1 cellular context compared by ENCODE assay signal in genomic region chr1:167826127-167826526, GRCh38.
TF ChIP-seq lines count a peak whose summit lies in the region.

No MANE protein-coding gene starts in this region.

TF ChIP-seq in K562, 482 proteins besides CTCF, POLR2A, EP300 and RAD21 (continued from another document and continues in another):
- no peak for TF ChIP-seq CREB3L1 (IDR thresholded peaks at IDR 0.05; ENCODE audit: borderline replicate concordance, low read depth)
- TF ChIP-seq MTF1 (CRISPR knock-in tag; IDR thresholded peaks at IDR 0.05; ENCODE audit: borderline replicate concordance), result no peak
- TF ChIP-seq ZBTB1 (CRISPR knock-in tag; IDR thresholded peaks at IDR 0.05; ENCODE audit: borderline replicate concordance, low read depth), result no peak
- peak; percentile 42; the same call in 1 of the 2 replicates for TF ChIP-seq PYGO2 (tag; IDR thresholded peaks at IDR 0.05)
- no peak for TF ChIP-seq ZNF316 (IDR thresholded peaks at IDR 0.05)
- TF ChIP-seq, protein P1, sequence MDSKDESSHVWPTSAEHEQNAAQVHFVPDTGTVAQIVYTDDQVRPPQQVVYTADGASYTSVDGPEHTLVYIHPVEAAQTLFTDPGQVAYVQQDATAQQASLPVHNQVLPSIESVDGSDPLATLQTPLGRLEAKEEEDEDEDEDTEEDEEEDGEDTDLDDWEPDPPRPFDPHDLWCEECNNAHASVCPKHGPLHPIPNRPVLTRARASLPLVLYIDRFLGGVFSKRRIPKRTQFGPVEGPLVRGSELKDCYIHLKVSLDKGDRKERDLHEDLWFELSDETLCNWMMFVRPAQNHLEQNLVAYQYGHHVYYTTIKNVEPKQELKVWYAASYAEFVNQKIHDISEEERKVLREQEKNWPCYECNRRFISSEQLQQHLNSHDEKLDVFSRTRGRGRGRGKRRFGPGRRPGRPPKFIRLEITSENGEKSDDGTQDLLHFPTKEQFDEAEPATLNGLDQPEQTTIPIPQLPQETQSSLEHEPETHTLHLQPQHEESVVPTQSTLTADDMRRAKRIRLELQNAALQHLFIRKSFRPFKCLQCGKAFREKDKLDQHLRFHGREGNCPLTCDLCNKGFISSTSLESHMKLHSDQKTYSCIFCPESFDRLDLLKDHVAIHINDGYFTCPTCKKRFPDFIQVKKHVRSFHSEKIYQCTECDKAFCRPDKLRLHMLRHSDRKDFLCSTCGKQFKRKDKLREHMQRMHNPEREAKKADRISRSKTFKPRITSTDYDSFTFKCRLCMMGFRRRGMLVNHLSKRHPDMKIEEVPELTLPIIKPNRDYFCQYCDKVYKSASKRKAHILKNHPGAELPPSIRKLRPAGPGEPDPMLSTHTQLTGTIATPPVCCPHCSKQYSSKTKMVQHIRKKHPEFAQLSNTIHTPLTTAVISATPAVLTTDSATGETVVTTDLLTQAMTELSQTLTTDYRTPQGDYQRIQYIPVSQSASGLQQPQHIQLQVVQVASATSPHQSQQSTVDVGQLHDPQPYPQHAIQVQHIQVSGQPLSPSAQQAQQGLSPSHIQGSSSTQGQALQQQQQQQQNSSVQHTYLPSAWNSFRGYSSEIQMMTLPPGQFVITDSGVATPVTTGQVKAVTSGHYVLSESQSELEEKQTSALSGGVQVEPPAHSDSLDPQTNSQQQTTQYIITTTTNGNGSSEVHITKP (IDR thresholded peaks at IDR 0.05; ENCODE audit: partially characterized antibody), result peak; percentile 85
- TF ChIP-seq UBTF (IDR thresholded peaks at IDR 0.05; ENCODE audit: borderline replicate concordance in 1 of 2, low read depth in 2 of 2, low read length in 2 of 2), result 0 out of 4 replicates have a peak, but pooled peaks of 1 of the 2 experiments have one; percentile 11
- TF ChIP-seq ZNF79 (CRISPR knock-in tag; IDR thresholded peaks at IDR 0.05; ENCODE audit: low read depth), result 0 out of 2 replicates have a peak, but pooled peaks have one; percentile 17
- no peak for TF ChIP-seq ETV1 (tag; conservative IDR thresholded peaks at IDR 0.05; ENCODE audit: low read depth)
- TF ChIP-seq ZNF239 (CRISPR knock-in tag; IDR thresholded peaks at IDR 0.05), result no peak
- TF ChIP-seq TAF15 (IDR thresholded peaks at IDR 0.05; ENCODE audit: low read depth, low read length), result no peak
- peak; percentile 48 for TF ChIP-seq RBFOX2 (IDR thresholded peaks at IDR 0.05; ENCODE audit: low read depth, low read length)
- TF ChIP-seq NUFIP1 (IDR thresholded peaks at IDR 0.05; ENCODE audit: partially characterized antibody), result no peak
- peak; percentile 62; the same call in 1 of the 2 replicates for TF ChIP-seq SMAD3 (CRISPR knock-in tag; conservative IDR thresholded peaks at IDR 0.05)
- TF ChIP-seq ZNF778 (CRISPR knock-in tag; IDR thresholded peaks at IDR 0.05), result no peak
- TF ChIP-seq TEAD4 (IDR thresholded peaks at IDR 0.05; ENCODE audit: low read length), result no peak
- no peak for TF ChIP-seq TEAD4 (CRISPR knock-in tag; IDR thresholded peaks at IDR 0.05; ENCODE audit: borderline replicate concordance)
- TF ChIP-seq, protein P2, sequence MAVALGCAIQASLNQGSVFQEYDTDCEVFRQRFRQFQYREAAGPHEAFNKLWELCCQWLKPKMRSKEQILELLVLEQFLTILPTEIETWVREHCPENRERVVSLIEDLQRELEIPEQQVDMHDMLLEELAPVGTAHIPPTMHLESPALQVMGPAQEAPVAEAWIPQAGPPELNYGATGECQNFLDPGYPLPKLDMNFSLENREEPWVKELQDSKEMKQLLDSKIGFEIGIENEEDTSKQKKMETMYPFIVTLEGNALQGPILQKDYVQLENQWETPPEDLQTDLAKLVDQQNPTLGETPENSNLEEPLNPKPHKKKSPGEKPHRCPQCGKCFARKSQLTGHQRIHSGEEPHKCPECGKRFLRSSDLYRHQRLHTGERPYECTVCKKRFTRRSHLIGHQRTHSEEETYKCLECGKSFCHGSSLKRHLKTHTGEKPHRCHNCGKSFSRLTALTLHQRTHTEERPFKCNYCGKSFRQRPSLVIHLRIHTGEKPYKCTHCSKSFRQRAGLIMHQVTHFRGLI (CRISPR knock-in tag; IDR thresholded peaks at IDR 0.05), result 0 out of 2 replicates have a peak, but pooled peaks have one; percentile 24
- TF ChIP-seq HINFP (tag; conservative IDR thresholded peaks at IDR 0.05; ENCODE audit: low read depth), result no peak
- TF ChIP-seq HDAC8 (tag; IDR thresholded peaks at IDR 0.05), result peak; percentile 77; the same call in 1 of the 2 replicates
- no peak for TF ChIP-seq ZBTB12 (CRISPR knock-in tag; IDR thresholded peaks at IDR 0.05)
- no peak for TF ChIP-seq ZNF146 (CRISPR knock-in tag; IDR thresholded peaks at IDR 0.05; ENCODE audit: unreplicated experiment)
- no peak for TF ChIP-seq HMG20A (CRISPR knock-in tag; conservative IDR thresholded peaks at IDR 0.05)
- TF ChIP-seq GATAD2A (IDR thresholded peaks at IDR 0.05), result no peak
- peak; percentile 5; the same call in 1 of the 2 replicates for TF ChIP-seq FOXJ2 (tag; IDR thresholded peaks at IDR 0.05)
- TF ChIP-seq ZFP30 (CRISPR knock-in tag; IDR thresholded peaks at IDR 0.05; ENCODE audit: borderline replicate concordance), result no peak
- no peak for TF ChIP-seq AFF4 (CRISPR knock-in tag; IDR thresholded peaks at IDR 0.05)
- TF ChIP-seq, protein P3, sequence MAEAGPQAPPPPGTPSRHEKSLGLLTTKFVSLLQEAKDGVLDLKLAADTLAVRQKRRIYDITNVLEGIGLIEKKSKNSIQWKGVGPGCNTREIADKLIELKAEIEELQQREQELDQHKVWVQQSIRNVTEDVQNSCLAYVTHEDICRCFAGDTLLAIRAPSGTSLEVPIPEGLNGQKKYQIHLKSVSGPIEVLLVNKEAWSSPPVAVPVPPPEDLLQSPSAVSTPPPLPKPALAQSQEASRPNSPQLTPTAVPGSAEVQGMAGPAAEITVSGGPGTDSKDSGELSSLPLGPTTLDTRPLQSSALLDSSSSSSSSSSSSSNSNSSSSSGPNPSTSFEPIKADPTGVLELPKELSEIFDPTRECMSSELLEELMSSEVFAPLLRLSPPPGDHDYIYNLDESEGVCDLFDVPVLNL (CRISPR knock-in tag; IDR thresholded peaks at IDR 0.05; ENCODE audit: low read depth), result no peak
- 0 out of 4 replicates have a peak, but pooled peaks of 1 of the 2 experiments have one; percentile 42 for TF ChIP-seq TEAD1 (CRISPR knock-in tag; IDR thresholded peaks at IDR 0.05)
- peak in 1 of 2 experiments; percentile 35; a peak in 1 of 4 replicates for TF ChIP-seq MAZ (CRISPR knock-in tag; conservative IDR thresholded peaks at IDR 0.05 in 1 of 2, IDR thresholded peaks at IDR 0.05 in 1 of 2)
- peak; percentile 44; the same call in 1 of the 2 replicates for TF ChIP-seq ZNF589 (CRISPR knock-in tag; IDR thresholded peaks at IDR 0.05; ENCODE audit: low read depth)
- TF ChIP-seq ZNF766 (CRISPR knock-in tag; conservative IDR thresholded peaks at IDR 0.05), result no peak
- no peak for TF ChIP-seq ETV6 (IDR thresholded peaks at IDR 0.05; ENCODE audit: borderline replicate concordance in 1 of 2, low read depth in 2 of 2, low read length in 1 of 2)
- no peak for TF ChIP-seq ETV6 (CRISPR knock-in tag; IDR thresholded peaks at IDR 0.05; ENCODE audit: borderline replicate concordance)
- TF ChIP-seq ILK (tag; IDR thresholded peaks at IDR 0.05; ENCODE audit: borderline replicate concordance, low read depth), result no peak
- TF ChIP-seq ZFP1 (CRISPR knock-in tag; IDR thresholded peaks at IDR 0.05), result no peak
- no peak for TF ChIP-seq SIRT6 (IDR thresholded peaks at IDR 0.05; ENCODE audit: low read depth, low read length)
